In genomic region chr5:37370550-37370863, GRCh38 we compare ENCODE assay signal across 8 cellular contexts. TPM values are rescaled to one million over a fixed set of nuclear protein-coding genes. Genes with fewer than 3 reads are reported as not detected.
DNase-seq lines count a peak whose midpoint lies in the region; TF ChIP-seq lines count a peak whose summit lies in the region.

No MANE protein-coding gene starts in this region.

- no peaks in the 10 kb centered on the region for H4K20me1 ChIP-seq in OCI-LY1 (ENCODE audit: insufficient read depth, low read length)

- no peak overlapping the region for H3K23ac ChIP-seq in trophoblast cell (ENCODE audit: low read length)

- H3K4me2 ChIP-seq in OCI-LY1 (ENCODE audit: low read length): peak overlapping the region; percentile 92
- peak overlapping the region; percentile 71 for H3K4me2 ChIP-seq in trophoblast cell (ENCODE audit: low read length)

- H3K79me2 ChIP-seq in OCI-LY1 (ENCODE audit: insufficient read depth, low read length): peaks cover 51% of the 10 kb centered on the region
- H3K79me2 ChIP-seq in trophoblast cell (ENCODE audit: control insufficient read depth, insufficient read depth, low read length, poor library complexity): peaks cover 11% of the 10 kb centered on the region

- H2BK12ac ChIP-seq in trophoblast cell (ENCODE audit: low read length): no peak overlapping the region

- H3K4me3 Mint-ChIP-seq in activated T-cell treated with anti-CD3 and anti-CD28 coated beads, Interleukin-2, amount 50 U/mL, for 24 hours: peak overlapping the region; percentile 99

- no peak for DNase-seq in activated T-cell treated with anti-CD3 and anti-CD28 coated beads, Interleukin-2, amount 50 U/mL, for 24 hours
- DNase-seq in activated T-cell treated with anti-CD3 and anti-CD28 coated beads, Interleukin-2, amount 50 U/mL, for 1 hour: no peak
- DNase-seq in epithelial cell of esophagus (ENCODE audit: low read depth): no peak
- no peak for DNase-seq in trophoblast cell
- DNase-seq in iPS-NIHi7 (ENCODE audit: extremely low spot score): no peak
- no peak for DNase-seq in SKM-1 treated with dmso at 0.1 percent for 144 hours (lab: John Stamatoyannopoulos, UW; ENCODE audit: unreplicated experiment)
- no peak for DNase-seq in mesenteric fat pad (ENCODE audit: low spot score)

- peak overlapping the region; percentile 24 for H3K4ac ChIP-seq in trophoblast cell (ENCODE audit: low read depth, low read length)

- H4K8ac ChIP-seq in trophoblast cell (ENCODE audit: low read depth, low read length): peak overlapping the region; percentile 85

- H3K4me1 Mint-ChIP-seq in activated T-cell treated with anti-CD3 and anti-CD28 coated beads, Interleukin-2, amount 50 U/mL, for 24 hours (ENCODE audit: low read depth): peaks cover 46% of the 10 kb centered on the region

- H3K9me2 ChIP-seq in OCI-LY1 (ENCODE audit: low read depth, low read length): no peaks in the 10 kb centered on the region

- H2BK120ac ChIP-seq in trophoblast cell (ENCODE audit: insufficient read depth, low read length, poor library complexity): peak overlapping the region; percentile 58

- H3K27me3 Mint-ChIP-seq in activated T-cell treated with anti-CD3 and anti-CD28 coated beads, Interleukin-2, amount 50 U/mL, for 24 hours: no peaks in the 10 kb centered on the region

- no peaks in the 10 kb centered on the region for H3K9me3 Mint-ChIP-seq in activated T-cell treated with anti-CD3 and anti-CD28 coated beads, Interleukin-2, amount 50 U/mL, for 24 hours

- H3K9ac ChIP-seq in OCI-LY1 (ENCODE audit: low read length) (peak overlapping the region; percentile 97), trophoblast cell (ENCODE audit: low read length) (peak overlapping the region; percentile 60)

- H3K36me3 ChIP-seq in OCI-LY1 (ENCODE audit: insufficient read depth, low read length): peaks cover 12% of the 10 kb centered on the region; the same call in 1 of the 2 replicates
- H3K36me3 ChIP-seq in trophoblast cell (ENCODE audit: control insufficient read depth in 1 of 2, insufficient read depth in 2 of 2, low read length in 2 of 2): no peaks in the 10 kb centered on the region

- no CpG with 5 or more reads among the region's 7 CpGs for WGBS in trophoblast cell (ENCODE audit: extremely low coverage, insufficient coverage, insufficient read length)

- H3K36me3 Mint-ChIP-seq in activated T-cell treated with anti-CD3 and anti-CD28 coated beads, Interleukin-2, amount 50 U/mL, for 24 hours (ENCODE audit: low read depth): peaks cover 47% of the 10 kb centered on the region

- H2AK5ac ChIP-seq in trophoblast cell (ENCODE audit: low read length): no peak overlapping the region

- H2AFZ ChIP-seq in OCI-LY1 (ENCODE audit: low read length) (no peak overlapping the region), trophoblast cell (ENCODE audit: insufficient read depth, low read length, poor library complexity) (peak overlapping the region; percentile 61)

- H3K79me1 ChIP-seq in trophoblast cell (ENCODE audit: low read length): peaks cover 2% of the 10 kb centered on the region

- peak overlapping the region; percentile 99 for H3K4me3 ChIP-seq in OCI-LY1 (ENCODE audit: low read depth, low read length, poor library complexity, severe bottlenecking)
- H3K4me3 ChIP-seq in epithelial cell of esophagus (ENCODE audit: low read length): peak overlapping the region; percentile 73
- H3K4me3 ChIP-seq in trophoblast cell (ENCODE audit: low read depth, low read length): peak overlapping the region; percentile 85

- peak overlapping the region; percentile 61 for H4K12ac ChIP-seq in trophoblast cell (ENCODE audit: low read depth, low read length)

- TF ChIP-seq CTCF in OCI-LY1 (IDR thresholded peaks at IDR 0.05; ENCODE audit: low read length): no peak
- TF ChIP-seq CTCF in epithelial cell of esophagus (IDR thresholded peaks at IDR 0.05; ENCODE audit: insufficient read depth, low read depth, low read length, missing control alignments): no peak

- H3F3A ChIP-seq in OCI-LY1 (ENCODE audit: insufficient read depth, low read length): no peaks in the 10 kb centered on the region

- no peak overlapping the region for H3K18ac ChIP-seq in trophoblast cell (ENCODE audit: low read length)

- H3K4me1 ChIP-seq in OCI-LY1 (ENCODE audit: insufficient read depth, low read length, severe bottlenecking): peaks cover 31% of the 10 kb centered on the region
- H3K4me1 ChIP-seq in trophoblast cell (ENCODE audit: control insufficient read depth in 1 of 2, insufficient read depth in 2 of 2, low read length in 2 of 2): peaks cover 9 to 12% of the 10 kb centered on the region in 2 experiments

- H4K91ac ChIP-seq in trophoblast cell (ENCODE audit: low read depth, low read length): peak overlapping the region; percentile 53

- H3K9me3 ChIP-seq in OCI-LY1 (ENCODE audit: low read length): no peaks in the 10 kb centered on the region
- no peaks in the 10 kb centered on the region for H3K9me3 ChIP-seq in trophoblast cell (ENCODE audit: insufficient read depth, low read depth, low read length)

- H3K14ac ChIP-seq in trophoblast cell (ENCODE audit: low read length): peak overlapping the region; percentile 38

- H2BK5ac ChIP-seq in trophoblast cell (ENCODE audit: low read depth, low read length, poor library complexity): no peak overlapping the region

- H3K27ac Mint-ChIP-seq in activated T-cell treated with anti-CD3 and anti-CD28 coated beads, Interleukin-2, amount 50 U/mL, for 24 hours: peak overlapping the region; percentile 99

- H3K27ac ChIP-seq in OCI-LY1 (ENCODE audit: low read depth, low read length, poor library complexity, severe bottlenecking): peak overlapping the region; percentile 62
- H3K27ac ChIP-seq in trophoblast cell (ENCODE audit: low read depth, low read length): peak overlapping the region; percentile 29

- H3K27me3 ChIP-seq in OCI-LY1 (ENCODE audit: insufficient read depth, low read length): no peaks in the 10 kb centered on the region
- H3K27me3 ChIP-seq in trophoblast cell (ENCODE audit: insufficient read depth, low read length): no peaks in the 10 kb centered on the region

RNA-seq across cellular contexts. Expression of gene NUP155, which starts 0.4 kb away (rescaled TPM):
- polyA plus RNA-seq in trophoblast cell (2013): 24.7 TPM in 2 replicates
- 21.1 TPM for total RNA-seq in mesenteric fat pad

RNA-seq across cellular contexts. Expression of gene WDR70, which starts 8.6 kb away (rescaled TPM):
- polyA plus RNA-seq in trophoblast cell (2013): 30.2 and 32.1 TPM in 2 replicates
- 26.5 TPM for total RNA-seq in mesenteric fat pad
